Comparison of ENCODE assay signal across 8 cellular contexts in genomic region chr10:43408710-43409384, GRCh38. TPM values are rescaled to one million over a fixed set of nuclear protein-coding genes. Genes with fewer than 3 reads are reported as not detected.
DNase-seq lines count a peak whose midpoint lies in the region; ATAC-seq, FAIRE-seq and TF ChIP-seq lines count a peak whose summit lies in the region.

HNRNPF (minus strand) TSS chr10:43409186; CDS start chr10:43387884, 21,302 bp downstream.

- no peaks in the 10 kb centered on the region for H3K9me3 Mint-ChIP-seq in Caco-2 (ENCODE audit: unreplicated experiment)

- peak; percentile 91 for FAIRE-seq in HTR-8/SVneo (lab: Jason Lieb, UNC)

- H3K27me3 ChIP-seq in Caco-2 (replicated peaks; ENCODE audit: control insufficient read depth, insufficient read depth, low read length) (no peaks in the 10 kb centered on the region), NT2/D1 (ENCODE audit: insufficient read depth, insufficient read length) (no peaks in the 10 kb centered on the region), endocrine pancreas (ENCODE audit: control insufficient read depth, insufficient read depth, low read length) (no peaks in the 10 kb centered on the region)

- H3K36me3 ChIP-seq in Caco-2 (ENCODE audit: control insufficient read depth, insufficient read depth, low read length) (no peaks in the 10 kb centered on the region), NT2/D1 (ENCODE audit: insufficient read depth, insufficient read length, low read length) (peaks cover 10% of the 10 kb centered on the region), endocrine pancreas (ENCODE audit: control insufficient read depth, insufficient read depth, low read length) (no peaks in the 10 kb centered on the region)

- no TSS peak for BruUV-seq in Caco-2 (replicated peaks; lab: Mats Ljungman, UMichigan)

- peak within 1 kb of the TSS; percentile 93 for H3K9ac ChIP-seq in NT2/D1 (ENCODE audit: insufficient read length, low read depth)
- H3K9ac ChIP-seq in endocrine pancreas (ENCODE audit: control insufficient read depth, insufficient read depth, low read length): peak within 1 kb of the TSS; percentile 82

- H3K4me1 Mint-ChIP-seq in Caco-2 (ENCODE audit: low read depth, unreplicated experiment): peaks cover 25% of the 10 kb centered on the region

- DNase-seq in Caco-2: peak; percentile 98 to 99
- peak; percentile 90 for DNase-seq in HTR-8/SVneo (ENCODE audit: insufficient read length, low spot score)
- peak; percentile 85 for DNase-seq in NT2/D1 (ENCODE audit: low read depth, low spot score)
- DNase-seq in activated CD8-positive, alpha-beta memory T cell treated with anti-CD3 and anti-CD28 coated beads, Interleukin-2, amount 50 U/mL, for 1 hour (ENCODE audit: extremely low read depth): peak; percentile 85
- DNase-seq in mesenteric fat pad (ENCODE audit: low spot score): peak; percentile 99
- DNase-seq in stimulated activated CD8-positive, alpha-beta memory T cell treated with anti-CD3 and anti-CD28 coated beads, Interleukin-15, amount 100 ng/mL, for 1 hour (ENCODE audit: low read depth): peak; percentile 82

- ATAC-seq in GM21381 (IDR thresholded peaks at IDR 0.05; ENCODE audit: unreplicated experiment): peak; percentile 64

- CTCF ChIA-PET in Caco-2 (lab: Charles Lee): interaction anchor here (0.8 to 1.2 kb wide), 2 partner anchors 12 to 116 kb away, joined by 3 to 4 read pairs; no protein-coding TSS in a partner anchor

- intact Hi-C loops in Caco-2 (cut with micrococcal nuclease; ENCODE audit: unreplicated experiment): loop anchor here (1.0 kb wide), 2 partner anchors 27 to 53 kb away; no protein-coding TSS in a partner anchor

- TF ChIP-seq CTCF in Caco-2 (IDR thresholded peaks at IDR 0.05; ENCODE audit: insufficient read depth in 1 of 2, low read depth in 1 of 2, low read length in 1 of 2, severe bottlenecking in 1 of 2, unreplicated experiment in 1 of 2): no peak

- H3K27me3 Mint-ChIP-seq in Caco-2 (ENCODE audit: insufficient read depth, unreplicated experiment): no peaks in the 10 kb centered on the region

- H3K36me3 Mint-ChIP-seq in Caco-2 (ENCODE audit: insufficient read depth, unreplicated experiment): peaks cover 57% of the 10 kb centered on the region

- H3K4me1 ChIP-seq in Caco-2: peaks cover 31% of the 10 kb centered on the region
- peaks cover under 1% of the 10 kb centered on the region for H3K4me1 ChIP-seq in NT2/D1 (ENCODE audit: insufficient read depth, insufficient read length)
- no peaks in the 10 kb centered on the region for H3K4me1 ChIP-seq in endocrine pancreas (ENCODE audit: control insufficient read depth, insufficient read depth, low read length)

- H3K9me3 ChIP-seq in Caco-2: no peaks in the 10 kb centered on the region
- H3K9me3 ChIP-seq in NT2/D1 (ENCODE audit: insufficient read depth, low read length): no peaks in the 10 kb centered on the region
- H3K9me3 ChIP-seq in endocrine pancreas (ENCODE audit: control insufficient read depth, low read length): no peaks in the 10 kb centered on the region

- H3K4me3 ChIP-seq in Caco-2 (ENCODE audit: low read depth, low read length) (peak within 1 kb of the TSS; percentile 70), NT2/D1 (ENCODE audit: insufficient read length, low read depth) (peak within 1 kb of the TSS; percentile 79), endocrine pancreas (ENCODE audit: control insufficient read depth, insufficient read depth, low read length) (peak within 1 kb of the TSS; percentile 31)

- peak within 1 kb of the TSS; percentile 81 for H3K4me3 Mint-ChIP-seq in Caco-2 (ENCODE audit: unreplicated experiment)

- H3K27ac Mint-ChIP-seq in Caco-2 (ENCODE audit: unreplicated experiment): peak within 1 kb of the TSS; percentile 94

- POLR2A ChIA-PET in Caco-2 (lab: Charles Lee): interaction anchor here (0.5 to 3.4 kb wide), 15 partner anchors 10 to 1539 kb away, joined by 3 to 81 read pairs (median 4); partner anchors contain the start of gene ZNF487

RNA-seq across cellular contexts. Expression of gene HNRNPF, which starts in this region (rescaled TPM):
- total RNA-seq in Caco-2 (2022) (405 and 423 TPM in 2 replicates), mesenteric fat pad (184 TPM)

Comparison
In these comparisons a context has a peak if more than half of its experiments do, and no peak if none do; other contexts are left out.
1. Peak in every context shown above with its lines: DNase-seq, ATAC-seq and H3K4me3 ChIP-seq.